In genomic region chr14:23245282-23245681, GRCh38 we compare ENCODE assay signal across 20 cellular contexts. TPM values are rescaled to one million over a fixed set of nuclear protein-coding genes. Genes with fewer than 3 reads are reported as not detected.
"Had no signal": no experiment of that assay in that cellular context is flagged by ENCODE, and none has a peak within 500 bp of the region (broad histone marks: within the 10 kb centered on the region; RNA-seq: fewer than 3 reads in every experiment).

No MANE protein-coding gene starts in this region.

- H3K4me1 Mint-ChIP-seq: activated naive CD4-positive, alpha-beta T cell treated with anti-CD3 and anti-CD28 coated beads, Interleukin-2, amount 50 U/mL, for 24 hours; activated T-helper 17 cell treated with anti-CD3 and anti-CD28 coated beads, Interleukin-2, amount 50 U/mL, for 72 hours; naive B cell had no signal

- DNase-seq: activated CD4-positive, alpha-beta T cell treated with anti-CD3 and anti-CD28 coated beads, Interleukin-2, amount 50 U/mL, for 1 hour; activated CD4-positive, CD25-positive, alpha-beta regulatory T cell; activated T-cell treated with anti-CD3 and anti-CD28 coated beads for 4 hours; central memory CD4-positive, alpha-beta T cell; cortex of kidney; effector memory CD4-positive, alpha-beta T cell; midbrain; naive B cell; posterior cingulate gyrus; right cardiac atrium; stimulated activated CD4-positive, alpha-beta T cell treated with anti-CD3 and anti-CD28 coated beads, Interleukin-1b, Interleukin-23, amount 100 ng/mL, for 48 hours; transverse colon had no signal

- H3K4me3 ChIP-seq: transverse colon had no signal

- ATAC-seq: activated T-helper 17 cell treated with anti-CD3 and anti-CD28 coated beads, Interleukin-2, amount 50 U/mL, for 72 hours; right cardiac atrium; stimulated activated memory B cell treated with anti-CD40 and anti-IgM and Interleukin-4, amounts not matched to agents 10 μg/mL and 1 μg/mL and 100 μg/mL, for 72 hours had no signal

- H3K27ac ChIP-seq: epithelial cell of prostate, neutrophil, transverse colon had no signal

- H3K36me3 ChIP-seq: neutrophil, transverse colon had no signal

- H3K27me3 ChIP-seq: neutrophil, transverse colon had no signal

- H3K36me3 Mint-ChIP-seq: activated naive CD4-positive, alpha-beta T cell treated with anti-CD3 and anti-CD28 coated beads, Interleukin-2, amount 50 U/mL, for 24 hours; naive B cell; stimulated activated memory B cell treated with anti-CD40 and anti-IgM and Interleukin-4, amounts not matched to agents 10 μg/mL and 1 μg/mL and 100 μg/mL, for 72 hours had no signal

- H3K4me1 ChIP-seq: transverse colon had no signal

- H3K9me3 ChIP-seq: neutrophil, transverse colon had no signal

- H3K9me3 Mint-ChIP-seq: activated naive CD4-positive, alpha-beta T cell treated with anti-CD3 and anti-CD28 coated beads, Interleukin-2, amount 50 U/mL, for 24 hours; activated T-helper 17 cell treated with anti-CD3 and anti-CD28 coated beads, Interleukin-2, amount 50 U/mL, for 72 hours; naive B cell; stimulated activated memory B cell treated with anti-CD40 and anti-IgM and Interleukin-4, amounts not matched to agents 10 μg/mL and 1 μg/mL and 100 μg/mL, for 72 hours; T-helper 1 cell treated with Interleukin-12 subunit alpha and Interleukin-12 subunit beta and Interleukin-4 antibody, amounts not matched to agents 30 μg/mL and 1 μg/mL, for 36 hours had no signal

- H3K27ac Mint-ChIP-seq: activated naive CD4-positive, alpha-beta T cell treated with anti-CD3 and anti-CD28 coated beads, Interleukin-2, amount 50 U/mL, for 24 hours; activated T-helper 17 cell treated with anti-CD3 and anti-CD28 coated beads, Interleukin-2, amount 50 U/mL, for 72 hours; stimulated activated memory B cell treated with anti-CD40 and anti-IgM and Interleukin-4, amounts not matched to agents 10 μg/mL and 1 μg/mL and 100 μg/mL, for 72 hours; T-helper 1 cell treated with Interleukin-12 subunit alpha and Interleukin-12 subunit beta and Interleukin-4 antibody, amounts not matched to agents 30 μg/mL and 1 μg/mL, for 36 hours had no signal

- H3K4me3 Mint-ChIP-seq: activated naive CD4-positive, alpha-beta T cell treated with anti-CD3 and anti-CD28 coated beads, Interleukin-2, amount 50 U/mL, for 24 hours; activated T-helper 17 cell treated with anti-CD3 and anti-CD28 coated beads, Interleukin-2, amount 50 U/mL, for 72 hours; naive B cell; stimulated activated memory B cell treated with anti-CD40 and anti-IgM and Interleukin-4, amounts not matched to agents 10 μg/mL and 1 μg/mL and 100 μg/mL, for 72 hours; T-helper 1 cell treated with Interleukin-12 subunit alpha and Interleukin-12 subunit beta and Interleukin-4 antibody, amounts not matched to agents 30 μg/mL and 1 μg/mL, for 36 hours had no signal

RNA-seq across cellular contexts. Expression of gene RNF212B, which starts 7.5 kb away (rescaled TPM):
- total RNA-seq: activated CD8-positive, alpha-beta memory T cell treated with anti-CD3 and anti-CD28 coated beads for 36 hours; activated T-helper 17 cell treated with anti-CD3 and anti-CD28 coated beads, Interleukin-2, amount 50 U/mL, for 72 hours; glomerular endothelial cell; right cardiac atrium; transverse colon had no signal
- polyA plus RNA-seq: right cardiac atrium had no signal
